In genomic region chr11:30463266-30463665, GRCh38 we compare ENCODE assay signal across 20 cellular contexts.
DNase-seq lines count a peak whose midpoint lies in the region; ATAC-seq and TF ChIP-seq lines count a peak whose summit lies in the region.
"Had no signal": no experiment of that assay in that cellular context is flagged by ENCODE, and none has a peak within 500 bp of the region (broad histone marks: within the 10 kb centered on the region; RNA-seq: fewer than 3 reads in every experiment).

No MANE protein-coding gene starts in this region.

- H3K27ac ChIP-seq in cardiac muscle cell (peak overlapping the region; percentile 27), hepatocyte (peak overlapping the region; percentile 64), vagina (peak overlapping the region; percentile 13), osteoblast (ENCODE audit: low read depth, low read length) (no peak overlapping the region)
- H3K27ac ChIP-seq: 22Rv1, A549, C4-2B, GM23248 had no signal

- H3K4me1 ChIP-seq in cardiac muscle cell (ENCODE audit: low read depth) (peaks cover 19% of the 10 kb centered on the region), hepatocyte (ENCODE audit: insufficient read depth) (peaks cover 6% of the 10 kb centered on the region), vagina (peaks cover 26% of the 10 kb centered on the region), osteoblast (ENCODE audit: insufficient read depth, low read length) (no peaks in the 10 kb centered on the region)
- H3K4me1 ChIP-seq: A549, Caco-2 had no signal

- H3K4me2 ChIP-seq in hepatocyte (no peak overlapping the region), osteoblast (ENCODE audit: insufficient read depth, low read length) (no peak overlapping the region)
- H3K4me2 ChIP-seq: A549 had no signal

- no peak for ATAC-seq in Right ventricle myocardium inferior
- ATAC-seq: A549, HCT116 had no signal

- H3K36me3 ChIP-seq in cardiac muscle cell (peaks cover 5% of the 10 kb centered on the region), hepatocyte (replicated peaks; ENCODE audit: insufficient read depth, low read depth) (no peaks in the 10 kb centered on the region), vagina (peaks cover 0 to 3% of the 10 kb centered on the region in 2 donors), osteoblast (ENCODE audit: insufficient read depth, low read length) (no peaks in the 10 kb centered on the region)

- no peak for TF ChIP-seq POLR2A in vagina (IDR thresholded peaks at IDR 0.05)

- H3K27me3 ChIP-seq in cardiac muscle cell (no peaks in the 10 kb centered on the region), hepatocyte (no peaks in the 10 kb centered on the region), vagina (no peaks in the 10 kb centered on the region), osteoblast (ENCODE audit: insufficient read depth, low read length) (no peaks in the 10 kb centered on the region)

- H3K4me3 ChIP-seq in cardiac muscle cell (no peak overlapping the region), hepatocyte (no peak overlapping the region), vagina (no peak overlapping the region), osteoblast (ENCODE audit: insufficient read depth, low read length) (no peak overlapping the region)
- H3K4me3 ChIP-seq: A549, GM23248 had no signal

- intact Hi-C loops in Right ventricle myocardium inferior (cut with DNase I) (no loop called here), vagina (cut with DNase I) (no loop called here)

- H3K9me3 ChIP-seq in cardiac muscle cell (ENCODE audit: low read depth) (no peaks in the 10 kb centered on the region), hepatocyte (ENCODE audit: low read depth) (no peaks in the 10 kb centered on the region), vagina (no peaks in the 10 kb centered on the region), osteoblast (ENCODE audit: low read depth, low read length) (no peaks in the 10 kb centered on the region)
- H3K9me3 ChIP-seq: A549, Caco-2 had no signal

- H3K9me2 ChIP-seq in hepatocyte (replicated peaks; ENCODE audit: insufficient read depth), result no peaks in the 10 kb centered on the region

- TF ChIP-seq CTCF in cardiac muscle cell (IDR thresholded peaks at IDR 0.05; ENCODE audit: low read depth, low read length) (no peak), hepatocyte (IDR thresholded peaks at IDR 0.05; ENCODE audit: poor library complexity) (no peak), vagina (IDR thresholded peaks at IDR 0.05) (no peak), osteoblast (IDR thresholded peaks at IDR 0.05; ENCODE audit: extremely low read depth, low read depth, low read length) (no peak)

- no peak overlapping the region for H2AFZ ChIP-seq in hepatocyte
- no peak overlapping the region for H2AFZ ChIP-seq in osteoblast (ENCODE audit: low read length)
- H2AFZ ChIP-seq: GM23248 had no signal

- no peaks in the 10 kb centered on the region for H3K79me2 ChIP-seq in hepatocyte
- H3K79me2 ChIP-seq in osteoblast (ENCODE audit: insufficient read depth, low read length), result no peaks in the 10 kb centered on the region

- H4K20me1 ChIP-seq in hepatocyte (ENCODE audit: insufficient read depth, poor library complexity, severe bottlenecking) (no peaks in the 10 kb centered on the region), osteoblast (ENCODE audit: insufficient read depth, low read length) (no peaks in the 10 kb centered on the region)

- no peak for DNase-seq in cardiac muscle cell (ENCODE audit: low read depth in 1 of 2, low spot score in 1 of 2)
- DNase-seq in Right ventricle myocardium inferior (ENCODE audit: missing footprints), result no peak
- DNase-seq in hepatocyte (ENCODE audit: low spot score), result no peak
- no peak for DNase-seq in vagina (ENCODE audit: extremely low spot score in 2 of 2)
- no peak for DNase-seq in osteoblast (ENCODE audit: insufficient read length, low spot score, missing footprints)
- no peak for DNase-seq in NCI-H1436 (lab: John Stamatoyannopoulos, UW)
- no peak for DNase-seq in NCI-H2081 treated with DMSO at 0.1 percent for 48 hours (lab: John Stamatoyannopoulos, UW)
- DNase-seq: AML-193; Caco-2; CD4-positive, alpha-beta T cell; DMS153; DMS79; GDM1; GM23248; H7; HFFc6 had no signal

- WGBS in hepatocyte (ENCODE audit: low lambda C conversion rate, missing lambda C conversion rate), result 74% methylated on average over 2 of the region's 2 CpGs
